26 cellular contexts compared by ENCODE assay signal in the genomic region with DNA sequence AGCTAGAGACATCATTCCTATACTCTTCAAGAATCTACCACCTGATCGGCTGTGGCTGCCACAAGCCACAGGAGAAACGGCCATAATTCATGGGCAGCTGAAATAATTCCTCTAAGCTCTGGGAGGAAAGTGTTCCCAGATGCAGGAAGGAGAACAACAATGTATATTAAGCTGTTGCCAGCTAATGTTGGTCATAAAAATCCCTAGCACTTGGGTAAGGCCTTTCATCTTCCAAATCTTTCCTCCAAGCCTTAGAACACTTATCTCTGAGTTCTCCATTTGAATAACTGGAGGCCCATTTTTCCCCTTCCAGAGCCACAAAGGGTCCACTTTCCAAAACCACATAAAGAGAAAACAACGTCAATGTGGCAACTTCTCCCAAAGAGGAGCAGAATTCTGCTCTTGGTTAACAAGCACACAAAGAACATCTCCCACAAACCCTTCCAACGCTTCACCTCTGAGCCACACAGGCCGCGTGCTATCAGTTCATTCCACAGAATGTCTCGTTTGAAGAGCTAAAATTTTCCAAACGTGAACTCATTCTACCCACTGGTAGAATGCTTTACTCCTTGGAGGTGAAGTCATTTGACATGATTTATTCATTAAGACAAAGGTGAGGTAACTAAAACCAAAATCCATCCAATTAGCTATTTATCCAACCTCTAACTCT. TPM values are rescaled to one million over a fixed set of nuclear protein-coding genes. Genes with fewer than 3 reads are reported as not detected.
DNase-seq lines count a peak whose midpoint lies in the region; ATAC-seq and TF ChIP-seq lines count a peak whose summit lies in the region.
"Had no signal": no experiment of that assay in that cellular context is flagged by ENCODE, and none has a peak within 500 bp of the region (broad histone marks: within the 10 kb centered on the region; RNA-seq: fewer than 3 reads in every experiment).

No MANE protein-coding gene starts in this region.

- ATAC-seq in activated T-cell treated with anti-CD3 and anti-CD28 coated beads, Interleukin-2, amount 50 U/mL, for 72 hours (replicated peaks in 1 of 2), result no peak
- ATAC-seq: activated CD4-positive, alpha-beta T cell treated with anti-CD3 and anti-CD28 coated beads for 36 hours; activated naive CD4-positive, alpha-beta T cell treated with anti-CD3 and anti-CD28 coated beads, Interleukin-2, amount 50 U/mL, for 72 hours; CD8-positive, alpha-beta T cell; gastrocnemius medialis; HepG2 had no signal

- peaks cover 55% of the 10 kb centered on the region for H3K4me1 Mint-ChIP-seq in chondrocyte (ENCODE audit: low read depth)
- peaks cover 74% of the 10 kb centered on the region for H3K4me1 Mint-ChIP-seq in osteocyte (ENCODE audit: unreplicated experiment)
- peaks cover 12% of the 10 kb centered on the region for H3K4me1 Mint-ChIP-seq in activated T-cell treated with anti-CD3 and anti-CD28 coated beads, Interleukin-2, amount 50 U/mL, for 72 hours (ENCODE audit: low read depth)
- H3K4me1 Mint-ChIP-seq: activated CD4-positive, alpha-beta T cell treated with anti-CD3 and anti-CD28 coated beads for 36 hours had no signal

- no peaks in the 10 kb centered on the region for H3K9me3 Mint-ChIP-seq in chondrocyte (ENCODE audit: low read depth)
- no peaks in the 10 kb centered on the region for H3K9me3 Mint-ChIP-seq in osteocyte (ENCODE audit: unreplicated experiment)
- H3K9me3 Mint-ChIP-seq in activated T-cell treated with anti-CD3 and anti-CD28 coated beads, Interleukin-2, amount 50 U/mL, for 72 hours, result no peaks in the 10 kb centered on the region
- H3K9me3 Mint-ChIP-seq: activated naive CD4-positive, alpha-beta T cell treated with anti-CD3 and anti-CD28 coated beads, Interleukin-2, amount 50 U/mL, for 72 hours; brain; CD8-positive, alpha-beta T cell; naive B cell had no signal

- H3K27ac Mint-ChIP-seq in chondrocyte (ENCODE audit: unreplicated experiment) (peak overlapping the region; percentile 7), osteocyte (ENCODE audit: unreplicated experiment) (peak overlapping the region; percentile 65)
- H3K27ac Mint-ChIP-seq in activated T-cell treated with anti-CD3 and anti-CD28 coated beads, Interleukin-2, amount 50 U/mL, for 72 hours, result no peak overlapping the region
- H3K27ac Mint-ChIP-seq: activated CD4-positive, alpha-beta T cell treated with anti-CD3 and anti-CD28 coated beads for 36 hours; activated naive CD4-positive, alpha-beta T cell treated with anti-CD3 and anti-CD28 coated beads, Interleukin-2, amount 50 U/mL, for 72 hours; brain; CD8-positive, alpha-beta T cell had no signal

- H3K4me3 Mint-ChIP-seq in chondrocyte (ENCODE audit: unreplicated experiment), result no peak overlapping the region
- H3K4me3 Mint-ChIP-seq in osteocyte (ENCODE audit: unreplicated experiment), result no peak overlapping the region
- H3K4me3 Mint-ChIP-seq in activated T-cell treated with anti-CD3 and anti-CD28 coated beads, Interleukin-2, amount 50 U/mL, for 72 hours, result no peak overlapping the region
- H3K4me3 Mint-ChIP-seq: activated CD4-positive, alpha-beta T cell treated with anti-CD3 and anti-CD28 coated beads for 36 hours; brain; CD8-positive, alpha-beta T cell; naive B cell had no signal

- DNase-seq in Daoy (ENCODE audit: low read depth), result peak; percentile 33
- DNase-seq in LHCN-M2 (ENCODE audit: low read depth), result peak; percentile 87
- no peak for DNase-seq in chondrocyte (ENCODE audit: low spot score)
- no peak for DNase-seq in osteocyte (ENCODE audit: extremely low spot score, unreplicated experiment)
- no peak for DNase-seq in RPMI8226
- DNase-seq in RKO (ENCODE audit: low spot score), result no peak
- no peak for DNase-seq in activated T-cell treated with anti-CD3 and anti-CD28 coated beads, Interleukin-2, amount 50 U/mL, for 72 hours
- no peak for DNase-seq in NCI-H1092 treated with DMSO at 0.1 percent for 48 hours (lab: John Stamatoyannopoulos, UW)
- DNase-seq: activated CD4-positive, alpha-beta T cell treated with anti-CD3 and anti-CD28 coated beads for 36 hours; activated T-cell treated with anti-CD3 and anti-CD28 coated beads, Interleukin-2, amount 50 U/mL, for 48 hours; CD8-positive, alpha-beta T cell; cortex of kidney; DMS79; gastrocnemius medialis; kidney; naive B cell; NCI-H1436; NCI-H510A treated with DMSO at 0.1 percent for 48 hours; NK-92 treated with Interleukin-12 subunit alpha and Interleukin-12 subunit beta, amount 100 ng/mL, for 24 hours; ovary; right lobe of liver had no signal

- H3K27me3 Mint-ChIP-seq in chondrocyte (ENCODE audit: low read depth), result no peaks in the 10 kb centered on the region
- no peaks in the 10 kb centered on the region for H3K27me3 Mint-ChIP-seq in osteocyte (ENCODE audit: unreplicated experiment)
- peaks cover 6% of the 10 kb centered on the region for H3K27me3 Mint-ChIP-seq in activated T-cell treated with anti-CD3 and anti-CD28 coated beads, Interleukin-2, amount 50 U/mL, for 72 hours (ENCODE audit: low read depth)
- H3K27me3 Mint-ChIP-seq: activated CD4-positive, alpha-beta T cell treated with anti-CD3 and anti-CD28 coated beads for 36 hours; brain had no signal

- no peak for TF ChIP-seq CTCF in chondrocyte (IDR thresholded peaks at IDR 0.05)
- no peak for TF ChIP-seq CTCF in osteocyte (IDR thresholded peaks at IDR 0.05)

- H3K36me3 Mint-ChIP-seq in chondrocyte (ENCODE audit: low read depth), result no peaks in the 10 kb centered on the region
- H3K36me3 Mint-ChIP-seq in osteocyte (ENCODE audit: unreplicated experiment), result no peaks in the 10 kb centered on the region
- H3K36me3 Mint-ChIP-seq in activated T-cell treated with anti-CD3 and anti-CD28 coated beads, Interleukin-2, amount 50 U/mL, for 72 hours (ENCODE audit: insufficient read depth in 2 of 2), result no peaks in the 10 kb centered on the region
- H3K36me3 Mint-ChIP-seq: activated naive CD4-positive, alpha-beta T cell treated with anti-CD3 and anti-CD28 coated beads, Interleukin-2, amount 50 U/mL, for 72 hours; CD8-positive, alpha-beta T cell had no signal

RNA-seq across cellular contexts. Expression of gene KCNMA1, which starts 11.2 kb away (rescaled TPM):
- total RNA-seq in Daoy (2014; rRNA removed; shearing (Covaris generic)), result 28.8 and 32.8 TPM in 2 replicates
- total RNA-seq in LHCN-M2 (2014; rRNA removed) (27.4 and 28.6 TPM in 2 replicates), chondrocyte (76.1 to 87.6 TPM (median 86.7 TPM) in 3 replicates), osteocyte (95.5 and 98.1 TPM in 2 replicates)
- 29.1 TPM for polyA plus RNA-seq in LHCN-M2 (2012)
- total RNA-seq in activated T-cell treated with anti-CD3 and anti-CD28 coated beads, Interleukin-2, amount 50 U/mL, for 72 hours, result 1 to 10 TPM in 1 of 2 donors, under 1 TPM in 1; 0.55 to 1.0 TPM
- total RNA-seq: activated CD8-positive, alpha-beta memory T cell treated with anti-CD3 and anti-CD28 coated beads for 36 hours; activated naive CD4-positive, alpha-beta T cell treated with anti-CD3 and anti-CD28 coated beads, Interleukin-2, amount 50 U/mL, for 72 hours; CD8-positive, alpha-beta T cell; lung microvascular endothelial cell had no signal
- polyA plus RNA-seq: HepG2 had no signal

Comparison
In these comparisons a context has a peak if more than half of its experiments do, and no peak if none do; other contexts are left out.
1. DNase-seq: peak in Daoy (single experiment) and LHCN-M2 (single experiment); none in chondrocyte (single experiment), osteocyte (single experiment), RPMI8226 (single experiment), RKO (single experiment), activated T-cell treated with anti-CD3 and anti-CD28 coated beads, Interleukin-2, amount 50 U/mL, for 72 hours (0 of 2) and NCI-H1092 treated with DMSO at 0.1 percent for 48 hours (single experiment).
2. RNA of gene KCNMA1, which starts 11.2 kb away (total RNA-seq): 95.5 to 98.1 TPM in osteocyte, 76.1 to 87.6 TPM in chondrocyte, 28.8 to 32.8 TPM in Daoy and 27.4 to 28.6 TPM in LHCN-M2; 0.55 to 1.0 TPM in activated T-cell treated with anti-CD3 and anti-CD28 coated beads, Interleukin-2, amount 50 U/mL, for 72 hours; every median in the first group is over 10 times any median in the second.